1 cellular context compared by ENCODE assay signal in the genomic region with DNA sequence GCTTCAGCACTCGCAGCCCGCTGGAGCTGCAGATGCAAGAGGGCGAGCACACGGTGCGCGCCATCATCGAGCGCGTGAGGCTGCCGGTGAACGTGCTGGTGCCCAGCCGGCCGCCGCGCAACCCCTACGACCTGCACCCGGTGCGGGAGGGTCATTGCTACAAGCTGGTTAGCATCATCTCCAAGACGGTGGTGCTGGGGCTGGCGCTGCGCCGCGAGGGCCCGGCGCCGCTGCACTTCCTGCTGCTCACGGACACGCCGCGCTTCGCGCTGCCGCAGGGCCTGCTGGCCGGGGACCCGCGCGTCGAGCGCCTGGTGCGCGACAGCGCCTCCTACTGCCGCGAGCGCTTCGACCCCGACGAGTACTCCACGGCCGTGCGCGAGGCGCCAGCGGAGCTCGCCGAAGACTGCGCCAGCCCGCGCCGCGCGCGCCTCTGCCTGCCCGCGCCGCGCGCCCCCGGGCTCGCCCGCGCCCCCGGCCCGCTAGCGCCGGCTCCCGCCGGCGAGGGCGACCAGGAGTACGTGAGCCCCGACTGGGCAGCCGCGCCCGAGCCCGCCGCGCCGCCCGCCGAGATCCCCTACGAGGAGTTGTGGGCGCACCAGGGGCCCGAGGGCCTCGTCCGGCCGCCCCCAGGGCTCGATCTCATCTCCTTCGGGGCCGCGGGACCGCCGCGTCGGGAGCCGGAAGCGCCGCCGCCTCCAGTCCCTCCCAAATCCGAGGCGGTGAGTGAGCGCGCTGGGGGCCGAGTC.
TF ChIP-seq lines count a peak whose summit lies in the region.

No MANE protein-coding gene starts in this region.

TF ChIP-seq in GM12878, 131 proteins besides CTCF, POLR2A, EP300 and RAD21 (continued from another document):
- TF ChIP-seq E2F8 (IDR thresholded peaks at IDR 0.05; ENCODE audit: low read depth, partially characterized antibody) = no peak
- TF ChIP-seq HDAC2 (IDR thresholded peaks at IDR 0.05) = no peak
- TF ChIP-seq EGR1 (IDR thresholded peaks at IDR 0.05; ENCODE audit: borderline replicate concordance in 1 of 2, low read depth in 2 of 2, low read length in 2 of 2) = no peak
- TF ChIP-seq, protein P1, sequence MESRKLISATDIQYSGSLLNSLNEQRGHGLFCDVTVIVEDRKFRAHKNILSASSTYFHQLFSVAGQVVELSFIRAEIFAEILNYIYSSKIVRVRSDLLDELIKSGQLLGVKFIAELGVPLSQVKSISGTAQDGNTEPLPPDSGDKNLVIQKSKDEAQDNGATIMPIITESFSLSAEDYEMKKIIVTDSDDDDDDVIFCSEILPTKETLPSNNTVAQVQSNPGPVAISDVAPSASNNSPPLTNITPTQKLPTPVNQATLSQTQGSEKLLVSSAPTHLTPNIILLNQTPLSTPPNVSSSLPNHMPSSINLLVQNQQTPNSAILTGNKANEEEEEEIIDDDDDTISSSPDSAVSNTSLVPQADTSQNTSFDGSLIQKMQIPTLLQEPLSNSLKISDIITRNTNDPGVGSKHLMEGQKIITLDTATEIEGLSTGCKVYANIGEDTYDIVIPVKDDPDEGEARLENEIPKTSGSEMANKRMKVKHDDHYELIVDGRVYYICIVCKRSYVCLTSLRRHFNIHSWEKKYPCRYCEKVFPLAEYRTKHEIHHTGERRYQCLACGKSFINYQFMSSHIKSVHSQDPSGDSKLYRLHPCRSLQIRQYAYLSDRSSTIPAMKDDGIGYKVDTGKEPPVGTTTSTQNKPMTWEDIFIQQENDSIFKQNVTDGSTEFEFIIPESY (IDR thresholded peaks at IDR 0.05) = no peak
- no peak for TF ChIP-seq NR2C2 (IDR thresholded peaks at IDR 0.05; ENCODE audit: borderline replicate concordance, control insufficient read depth, insufficient read length, low read depth)
- no peak for TF ChIP-seq E4F1 (IDR thresholded peaks at IDR 0.05; ENCODE audit: borderline replicate concordance, partially characterized antibody)
- no peak for TF ChIP-seq BCL11A (IDR thresholded peaks at IDR 0.05; ENCODE audit: low read depth, low read length)
- TF ChIP-seq MYB (IDR thresholded peaks at IDR 0.05; ENCODE audit: borderline replicate concordance, low read depth, low read length) = no peak
- TF ChIP-seq, protein P2, sequence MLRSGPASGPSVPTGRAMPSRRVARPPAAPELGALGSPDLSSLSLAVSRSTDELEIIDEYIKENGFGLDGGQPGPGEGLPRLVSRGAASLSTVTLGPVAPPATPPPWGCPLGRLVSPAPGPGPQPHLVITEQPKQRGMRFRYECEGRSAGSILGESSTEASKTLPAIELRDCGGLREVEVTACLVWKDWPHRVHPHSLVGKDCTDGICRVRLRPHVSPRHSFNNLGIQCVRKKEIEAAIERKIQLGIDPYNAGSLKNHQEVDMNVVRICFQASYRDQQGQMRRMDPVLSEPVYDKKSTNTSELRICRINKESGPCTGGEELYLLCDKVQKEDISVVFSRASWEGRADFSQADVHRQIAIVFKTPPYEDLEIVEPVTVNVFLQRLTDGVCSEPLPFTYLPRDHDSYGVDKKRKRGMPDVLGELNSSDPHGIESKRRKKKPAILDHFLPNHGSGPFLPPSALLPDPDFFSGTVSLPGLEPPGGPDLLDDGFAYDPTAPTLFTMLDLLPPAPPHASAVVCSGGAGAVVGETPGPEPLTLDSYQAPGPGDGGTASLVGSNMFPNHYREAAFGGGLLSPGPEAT (IDR thresholded peaks at IDR 0.05; ENCODE audit: low read depth) = no peak
- TF ChIP-seq ZNF207 (IDR thresholded peaks at IDR 0.05; ENCODE audit: borderline replicate concordance) = 0 out of 2 replicates have a peak, but pooled peaks have one; percentile 47
- TF ChIP-seq, protein P3, sequence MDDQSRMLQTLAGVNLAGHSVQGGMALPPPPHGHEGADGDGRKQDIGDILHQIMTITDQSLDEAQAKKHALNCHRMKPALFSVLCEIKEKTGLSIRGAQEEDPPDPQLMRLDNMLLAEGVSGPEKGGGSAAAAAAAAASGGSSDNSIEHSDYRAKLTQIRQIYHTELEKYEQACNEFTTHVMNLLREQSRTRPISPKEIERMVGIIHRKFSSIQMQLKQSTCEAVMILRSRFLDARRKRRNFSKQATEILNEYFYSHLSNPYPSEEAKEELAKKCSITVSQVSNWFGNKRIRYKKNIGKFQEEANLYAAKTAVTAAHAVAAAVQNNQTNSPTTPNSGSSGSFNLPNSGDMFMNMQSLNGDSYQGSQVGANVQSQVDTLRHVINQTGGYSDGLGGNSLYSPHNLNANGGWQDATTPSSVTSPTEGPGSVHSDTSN (IDR thresholded peaks at IDR 0.05; ENCODE audit: insufficient replicate concordance, low read depth, low read length) = no peak
- no peak for TF ChIP-seq ZZZ3 (IDR thresholded peaks at IDR 0.05; ENCODE audit: control insufficient read depth, insufficient read length, low read depth)
- TF ChIP-seq SMAD1 (IDR thresholded peaks at IDR 0.05; ENCODE audit: low read depth, partially characterized antibody) = no peak
- no peak for TF ChIP-seq ZBED1 (IDR thresholded peaks at IDR 0.05; ENCODE audit: borderline replicate concordance)
- TF ChIP-seq ATF7 (IDR thresholded peaks at IDR 0.05; ENCODE audit: low read depth) = no peak
- no peak for TF ChIP-seq MEF2A (IDR thresholded peaks at IDR 0.05; ENCODE audit: insufficient read depth, low read depth, low read length)
- peak; percentile 76 for TF ChIP-seq MXI1 (IDR thresholded peaks at IDR 0.05; ENCODE audit: low read depth, low read length)
- 0 out of 2 replicates have a peak, but pooled peaks have one; percentile 26 for TF ChIP-seq ZNF592 (IDR thresholded peaks at IDR 0.05)
- no peak for TF ChIP-seq RFX5 (IDR thresholded peaks at IDR 0.05; ENCODE audit: low read depth, low read length)
- TF ChIP-seq ZNF217 (IDR thresholded peaks at IDR 0.05) = no peak
- TF ChIP-seq ASH2L (IDR thresholded peaks at IDR 0.05; ENCODE audit: borderline replicate concordance, low read depth) = no peak
- TF ChIP-seq E2F4 (IDR thresholded peaks at IDR 0.05; ENCODE audit: low read depth, low read length) = no peak
- TF ChIP-seq SMARCA5 (IDR thresholded peaks at IDR 0.05) = peak; percentile 88; the same call in 1 of the 2 replicates
- TF ChIP-seq RELA (IDR thresholded peaks at IDR 0.05; ENCODE audit: borderline replicate concordance, partially characterized antibody) = no peak
- no peak for TF ChIP-seq STAT3 (IDR thresholded peaks at IDR 0.05; ENCODE audit: low read depth, low read length)
- no peak for TF ChIP-seq ZNF622 (IDR thresholded peaks at IDR 0.05)
- no peak for TF ChIP-seq NFIC (IDR thresholded peaks at IDR 0.05; ENCODE audit: low read depth, low read length)
- no peak for TF ChIP-seq STAT1 (conservative IDR thresholded peaks at IDR 0.05)
- TF ChIP-seq YBX1 (IDR thresholded peaks at IDR 0.05) = no peak
